Comparison of ENCODE assay signal across 15 cellular contexts in the genomic region with DNA sequence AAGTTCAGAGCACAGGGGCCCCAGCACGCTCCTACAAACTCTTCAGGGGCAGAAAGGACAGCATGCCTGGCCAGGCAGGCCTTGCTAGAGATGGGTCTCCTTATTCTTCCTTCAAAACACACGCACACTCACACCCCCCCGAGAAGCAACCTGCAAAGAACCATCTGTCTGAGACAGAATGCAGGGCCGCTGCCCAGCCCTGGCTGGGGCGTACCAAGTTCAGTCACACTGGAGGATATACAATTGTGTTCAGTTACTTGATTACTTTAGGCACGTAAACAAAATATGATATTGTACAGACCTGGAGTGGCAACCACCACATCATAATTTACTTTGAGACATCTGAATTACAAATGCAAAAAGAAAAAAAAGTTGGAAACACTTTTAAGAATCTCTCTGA. TPM values are rescaled to one million over a fixed set of nuclear protein-coding genes. Genes with fewer than 3 reads are reported as not detected.
DNase-seq lines count a peak whose midpoint lies in the region; ATAC-seq and TF ChIP-seq lines count a peak whose summit lies in the region.
"Had no signal": no experiment of that assay in that cellular context is flagged by ENCODE, and none has a peak within 500 bp of the region (broad histone marks: within the 10 kb centered on the region; RNA-seq: fewer than 3 reads in every experiment).

No MANE protein-coding gene starts in this region.

- in situ Hi-C loops in KBM-7 (cut with MboI; ENCODE audit: low pct_unique_long_range_greater_than_20kb, low sequenced_read_pairs): loop anchor here (25.0 kb wide), 1 partner anchor 201 kb away; no protein-coding TSS in a partner anchor

- peaks cover 3% of the 10 kb centered on the region for H3K36me3 ChIP-seq in CD4-positive, CD25-positive, alpha-beta regulatory T cell (ENCODE audit: control insufficient read depth, insufficient read depth, low read length)
- H3K36me3 ChIP-seq in OCI-LY1 (ENCODE audit: insufficient read depth, low read length) (peaks cover 8% of the 10 kb centered on the region), prostate gland (no peaks in the 10 kb centered on the region)
- H3K36me3 ChIP-seq: right lobe of liver had no signal

- H3K79me2 ChIP-seq in OCI-LY1 (ENCODE audit: insufficient read depth, low read length): peaks cover 54% of the 10 kb centered on the region

- intact Hi-C loops in dorsolateral prefrontal cortex (cut with DNase I) (no loop called here), prostate gland (cut with DNase I) (loop anchor here (5.0 kb wide), 1 partner anchor 106 kb away; no protein-coding TSS in a partner anchor)

- ATAC-seq in CD4-positive, CD25-positive, alpha-beta regulatory T cell (ENCODE audit: low read depth in 2 of 2): no peak
- ATAC-seq in HG03442 (IDR thresholded peaks at IDR 0.05; ENCODE audit: unreplicated experiment) (no peak), GM21360 (IDR thresholded peaks at IDR 0.05; ENCODE audit: unreplicated experiment) (no peak)
- ATAC-seq: right lobe of liver had no signal

- no peak for TF ChIP-seq CTCF in OCI-LY1 (IDR thresholded peaks at IDR 0.05; ENCODE audit: low read length)
- TF ChIP-seq CTCF in dorsolateral prefrontal cortex (IDR thresholded peaks at IDR 0.05 in 54 of 56, conservative IDR thresholded peaks at IDR 0.05 in 2 of 56; ENCODE audit: low read depth in 1 of 56, partially characterized antibody in 56 of 56): no peak
- TF ChIP-seq CTCF in prostate gland (IDR thresholded peaks at IDR 0.05): no peak

- no peak overlapping the region; the same call in 1 of the 2 replicates for H3K9ac ChIP-seq in OCI-LY1 (ENCODE audit: low read length)

- H3K4me1 Mint-ChIP-seq in CD4-positive, CD25-positive, alpha-beta regulatory T cell: peaks cover 39 to 93% (median 78%) of the 10 kb centered on the region in 4 donors

- peak overlapping the region; percentile 96 for H3K27ac ChIP-seq in CD4-positive, CD25-positive, alpha-beta regulatory T cell (ENCODE audit: insufficient read depth, low read length, poor library complexity, severe bottlenecking)
- H3K27ac ChIP-seq in OCI-LY1 (ENCODE audit: low read depth, low read length, poor library complexity, severe bottlenecking) (peak overlapping the region; percentile 86), dorsolateral prefrontal cortex (peak overlapping the region; percentile 11 to 100 (median 95)), prostate gland (peak overlapping the region; percentile 66 to 76)
- H3K27ac ChIP-seq: right lobe of liver had no signal

- peak overlapping the region; percentile 91 to 97 (median 92) for H3K27ac Mint-ChIP-seq in CD4-positive, CD25-positive, alpha-beta regulatory T cell
- H3K27ac Mint-ChIP-seq: activated CD4-positive, alpha-beta T cell treated with anti-CD3 and anti-CD28 coated beads, Interleukin-2, amount 10 ng/mL, durations not matched to agents 24 days and 14 days had no signal

- no peaks in the 10 kb centered on the region for H3F3A ChIP-seq in OCI-LY1 (ENCODE audit: insufficient read depth, low read length)

- peak overlapping the region; percentile 76; the same call in 1 of the 2 replicates for H3K4me2 ChIP-seq in OCI-LY1 (ENCODE audit: low read length)

- H3K4me3 ChIP-seq in CD4-positive, CD25-positive, alpha-beta regulatory T cell (ENCODE audit: low read depth, low read length): peak overlapping the region; percentile 85
- H3K4me3 ChIP-seq in OCI-LY1 (ENCODE audit: low read depth, low read length, poor library complexity, severe bottlenecking) (peak overlapping the region; percentile 12), dorsolateral prefrontal cortex (no peak overlapping the region), prostate gland (no peak overlapping the region)
- H3K4me3 ChIP-seq: right lobe of liver had no signal

- no peaks in the 10 kb centered on the region for H3K9me3 ChIP-seq in CD4-positive, CD25-positive, alpha-beta regulatory T cell (ENCODE audit: control insufficient read depth in 2 of 2, low read length in 2 of 2)
- H3K9me3 ChIP-seq in OCI-LY1 (ENCODE audit: low read length) (no peaks in the 10 kb centered on the region), prostate gland (no peaks in the 10 kb centered on the region)
- H3K9me3 ChIP-seq: right lobe of liver had no signal

- H3K4me3 Mint-ChIP-seq in CD4-positive, CD25-positive, alpha-beta regulatory T cell: peak overlapping the region; percentile 89 to 99 (median 98)
- H3K4me3 Mint-ChIP-seq: activated naive CD4-positive, alpha-beta T cell treated with anti-CD3 and anti-CD28 coated beads, Interleukin-2, amount 10 ng/mL, durations not matched to agents 7 days and 5 days had no signal

- no peaks in the 10 kb centered on the region for H3K9me2 ChIP-seq in OCI-LY1 (ENCODE audit: low read depth, low read length)

- peaks cover 30% of the 10 kb centered on the region for H3K36me3 Mint-ChIP-seq in CD4-positive, CD25-positive, alpha-beta regulatory T cell

- peaks cover 96% of the 10 kb centered on the region for H3K4me1 ChIP-seq in CD4-positive, CD25-positive, alpha-beta regulatory T cell (ENCODE audit: control insufficient read depth, insufficient read depth, low read length, poor library complexity, severe bottlenecking)
- H3K4me1 ChIP-seq in OCI-LY1 (ENCODE audit: insufficient read depth, low read length, severe bottlenecking) (peaks cover 95% of the 10 kb centered on the region), prostate gland (replicated peaks) (peaks cover 28% of the 10 kb centered on the region)

- no peak for DNase-seq in CD4-positive, CD25-positive, alpha-beta regulatory T cell
- DNase-seq in dorsolateral prefrontal cortex (peak in 1 of 10 donors; percentile 72), prostate gland (ENCODE audit: low spot score) (no peak), KBM-7 (no peak), H4 (ENCODE audit: low spot score) (no peak)
- DNase-seq: activated CD4-positive, alpha-beta T cell treated with anti-CD3 and anti-CD28 coated beads, Interleukin-2, amount 10 ng/mL, durations not matched to agents 24 days and 14 days; activated naive CD4-positive, alpha-beta T cell treated with anti-CD3 and anti-CD28 coated beads, Interleukin-2, amount 10 ng/mL, durations not matched to agents 7 days and 5 days; effector memory CD4-positive, alpha-beta T cell; GOT3; NCI-H146; NK-92 treated with Interleukin-12 subunit alpha and Interleukin-12 subunit beta, amount 100 ng/mL, for 24 hours; right lobe of liver had no signal

- H2AFZ ChIP-seq in OCI-LY1 (ENCODE audit: low read length): no peak overlapping the region

- H3K27me3 Mint-ChIP-seq in CD4-positive, CD25-positive, alpha-beta regulatory T cell: no peaks in the 10 kb centered on the region

- no peaks in the 10 kb centered on the region for H3K27me3 ChIP-seq in CD4-positive, CD25-positive, alpha-beta regulatory T cell (ENCODE audit: control insufficient read depth, insufficient read depth, low read length)
- H3K27me3 ChIP-seq in OCI-LY1 (ENCODE audit: insufficient read depth, low read length): no peaks in the 10 kb centered on the region
- no peaks in the 10 kb centered on the region for H3K27me3 ChIP-seq in dorsolateral prefrontal cortex
- no peaks in the 10 kb centered on the region for H3K27me3 ChIP-seq in prostate gland (replicated peaks; ENCODE audit: insufficient read depth)
- H3K27me3 ChIP-seq: right lobe of liver had no signal

- H4K20me1 ChIP-seq in OCI-LY1 (ENCODE audit: insufficient read depth, low read length): no peaks in the 10 kb centered on the region

- no peak for TF ChIP-seq POLR2A in prostate gland (IDR thresholded peaks at IDR 0.05)

- H3K9me3 Mint-ChIP-seq in CD4-positive, CD25-positive, alpha-beta regulatory T cell: no peaks in the 10 kb centered on the region
- H3K9me3 Mint-ChIP-seq: activated CD4-positive, alpha-beta T cell treated with anti-CD3 and anti-CD28 coated beads, Interleukin-2, amount 10 ng/mL, durations not matched to agents 24 days and 14 days; activated naive CD4-positive, alpha-beta T cell treated with anti-CD3 and anti-CD28 coated beads, Interleukin-2, amount 10 ng/mL, durations not matched to agents 7 days and 5 days had no signal

- WGBS in prostate gland: 45% methylated on average over 6 of the region's 6 CpGs

RNA-seq across cellular contexts. Expression of a gene that starts 5.7 kb away (rescaled TPM):
- total RNA-seq in CD4-positive, CD25-positive, alpha-beta regulatory T cell: 116 TPM
- polyA plus RNA-seq in CD4-positive, CD25-positive, alpha-beta regulatory T cell: 10 to 100 TPM in 3 of 4 donors, 1 to 10 TPM in 1; 5.8 to 22.2 (median 14.4) TPM
- 100 to 1,000 TPM in 2 of 120 experiments, 10 to 100 TPM in 118; 30.6 to 142 (median 58.2) TPM for total RNA-seq in dorsolateral prefrontal cortex
- total RNA-seq in prostate gland: 100 to 1,000 TPM in 1 of 2 donors, 10 to 100 TPM in 1; 28.9 to 101 TPM
- 7.4 and 10.5 TPM in 2 replicates for total RNA-seq in H4 (2014; rRNA removed; shearing (Covaris generic))

RNA-seq across cellular contexts. Expression of a gene that starts 53.2 kb away (rescaled TPM):
- 15.9 TPM for total RNA-seq in CD4-positive, CD25-positive, alpha-beta regulatory T cell
- 10 to 100 TPM; 18.0 to 30.5 (median 27.0) TPM for polyA plus RNA-seq in CD4-positive, CD25-positive, alpha-beta regulatory T cell
- total RNA-seq in dorsolateral prefrontal cortex (10 to 100 TPM; 17.5 to 38.9 (median 26.4) TPM), prostate gland (10 to 100 TPM; 15.7 to 20.5 TPM)
- 22.8 and 32.3 TPM in 2 replicates for total RNA-seq in H4 (2014; rRNA removed; shearing (Covaris generic))

Comparison
In these comparisons a context has a peak if more than half of its experiments do, and no peak if none do; other contexts are left out.
1. H3K4me3 ChIP-seq: peak in CD4-positive, CD25-positive, alpha-beta regulatory T cell (single experiment) and OCI-LY1 (single experiment); none in dorsolateral prefrontal cortex (0 of 59) and prostate gland (0 of 2).
2. Peak in every context shown above with its lines, with median percentiles within 50 percentile points of each other: H3K27ac ChIP-seq.